In genomic region chr16:30096862-30097563, GRCh38 we compare ENCODE assay signal across 7 cellular contexts. TPM values are rescaled to one million over a fixed set of nuclear protein-coding genes. Genes with fewer than 3 reads are reported as not detected.
DNase-seq lines count a peak whose midpoint lies in the region; ATAC-seq and TF ChIP-seq lines count a peak whose summit lies in the region.

No MANE protein-coding gene starts in this region.

- no peak for TF ChIP-seq CTCF in brain microvascular endothelial cell (IDR thresholded peaks at IDR 0.05; ENCODE audit: low read depth, low read length, missing control alignments)

- H3K27ac ChIP-seq in iPS-20b (ENCODE audit: low read length) (peak overlapping the region; percentile 78), subcutaneous abdominal adipose tissue (ENCODE audit: low read depth, low read length) (peak overlapping the region; percentile 60), brain microvascular endothelial cell (no peak overlapping the region)

- in situ Hi-C loops in KBM-7 (cut with MboI; ENCODE audit: low pct_unique_long_range_greater_than_20kb, low sequenced_read_pairs), result no loop called here
- in situ Hi-C loops in brain microvascular endothelial cell (cut with HindIII; ENCODE audit: low pct_ligation_motif_present, low sequenced_read_pairs), result no loop called here

- no peaks in the 10 kb centered on the region for H3K27me3 Mint-ChIP-seq in activated T-helper 1 cell treated with anti-CD3 and anti-CD28 coated beads, Interleukin-12 subunit alpha, Interleukin-12 subunit beta, Interleukin-2, Interleukin-4 antibody, amounts not matched to agents 30 ng/mL and 10 ng/mL and 1 ng/mL, durations not matched to agents 14 hours and 24 hours and 36 hours (ENCODE audit: insufficient read depth)

- peak overlapping the region; percentile 87; the same call in 1 of the 2 replicates for H3K9ac ChIP-seq in iPS-20b (ENCODE audit: low read depth, low read length)
- peak overlapping the region in 3 of 5 donors; percentile 73 to 86 (median 76) for H3K9ac ChIP-seq in subcutaneous abdominal adipose tissue (ENCODE audit: low read length in 5 of 5)

- peaks cover 14% of the 10 kb centered on the region for H3K36me3 ChIP-seq in iPS-20b (ENCODE audit: insufficient read depth, low read depth, low read length)
- H3K36me3 ChIP-seq in subcutaneous abdominal adipose tissue (ENCODE audit: control insufficient read depth in 5 of 5, insufficient read depth in 5 of 5, low read length in 5 of 5), result peaks cover 3 to 16% (median 14%) of the 10 kb centered on the region in 5 donors
- H3K36me3 ChIP-seq in brain microvascular endothelial cell (replicated peaks), result no peaks in the 10 kb centered on the region

- peaks cover 22% of the 10 kb centered on the region for H3K9me3 Mint-ChIP-seq in activated T-helper 1 cell treated with anti-CD3 and anti-CD28 coated beads, Interleukin-12 subunit alpha, Interleukin-12 subunit beta, Interleukin-2, Interleukin-4 antibody, amounts not matched to agents 30 ng/mL and 10 ng/mL and 1 ng/mL, durations not matched to agents 14 hours and 24 hours and 36 hours

- peak overlapping the region; percentile 76 for H3K4me3 Mint-ChIP-seq in activated T-helper 1 cell treated with anti-CD3 and anti-CD28 coated beads, Interleukin-12 subunit alpha, Interleukin-12 subunit beta, Interleukin-2, Interleukin-4 antibody, amounts not matched to agents 30 ng/mL and 10 ng/mL and 1 ng/mL, durations not matched to agents 14 hours and 24 hours and 36 hours

- H3K27ac Mint-ChIP-seq in activated T-helper 1 cell treated with anti-CD3 and anti-CD28 coated beads, Interleukin-12 subunit alpha, Interleukin-12 subunit beta, Interleukin-2, Interleukin-4 antibody, amounts not matched to agents 30 ng/mL and 10 ng/mL and 1 ng/mL, durations not matched to agents 14 hours and 24 hours and 36 hours, result peak overlapping the region; percentile 87

- peaks cover 24% of the 10 kb centered on the region for H3K4me1 Mint-ChIP-seq in activated T-helper 1 cell treated with anti-CD3 and anti-CD28 coated beads, Interleukin-12 subunit alpha, Interleukin-12 subunit beta, Interleukin-2, Interleukin-4 antibody, amounts not matched to agents 30 ng/mL and 10 ng/mL and 1 ng/mL, durations not matched to agents 14 hours and 24 hours and 36 hours (ENCODE audit: low read depth)

- H3K4me1 ChIP-seq in iPS-20b (ENCODE audit: insufficient read depth, low read length) (peaks cover 8% of the 10 kb centered on the region; the same call in 1 of the 2 replicates), subcutaneous abdominal adipose tissue (ENCODE audit: control insufficient read depth in 5 of 5, insufficient read depth in 5 of 5, low read length in 5 of 5) (peaks cover 6 to 39% (median 33%) of the 10 kb centered on the region in 5 donors)

- H3K9me3 ChIP-seq in iPS-20b (ENCODE audit: insufficient read depth, low read depth, low read length), result peaks cover 22% of the 10 kb centered on the region
- H3K9me3 ChIP-seq in subcutaneous abdominal adipose tissue (ENCODE audit: control insufficient read depth in 5 of 5, low read length in 5 of 5), result peaks cover 3 to 15% (median 13%) of the 10 kb centered on the region in 5 donors

- H3K27me3 ChIP-seq in iPS-20b (ENCODE audit: insufficient read depth, low read length), result no peaks in the 10 kb centered on the region
- no peaks in the 10 kb centered on the region for H3K27me3 ChIP-seq in subcutaneous abdominal adipose tissue (ENCODE audit: control insufficient read depth in 5 of 5, insufficient read depth in 4 of 5, low read length in 5 of 5)
- H3K27me3 ChIP-seq in brain microvascular endothelial cell (replicated peaks), result no peaks in the 10 kb centered on the region

- H3K4me3 ChIP-seq in iPS-20b (ENCODE audit: low read length) (peak overlapping the region; percentile 58), subcutaneous abdominal adipose tissue (ENCODE audit: low read depth in 1 of 5, low read length in 5 of 5) (peak overlapping the region; percentile 62 to 72 (median 65)), brain microvascular endothelial cell (ENCODE audit: low read depth, low read length) (no peak overlapping the region)

- peaks cover 18% of the 10 kb centered on the region for H3K36me3 Mint-ChIP-seq in activated T-helper 1 cell treated with anti-CD3 and anti-CD28 coated beads, Interleukin-12 subunit alpha, Interleukin-12 subunit beta, Interleukin-2, Interleukin-4 antibody, amounts not matched to agents 30 ng/mL and 10 ng/mL and 1 ng/mL, durations not matched to agents 14 hours and 24 hours and 36 hours (ENCODE audit: low read depth)

- intact Hi-C loops in activated T-helper 1 cell treated with anti-CD3 and anti-CD28 coated beads, Interleukin-12 subunit alpha, Interleukin-12 subunit beta, Interleukin-2, Interleukin-4 antibody, amounts not matched to agents 30 ng/mL and 10 ng/mL and 1 ng/mL, durations not matched to agents 14 hours and 24 hours and 36 hours (cut with micrococcal nuclease), result loop anchor here (1.0 kb wide), 3 partner anchors 21 to 553 kb away; partner anchors contain the start of genes ALDOA and PRR14

- DNase-seq in KBM-7, result peak; percentile 48
- no peak for DNase-seq in activated T-helper 1 cell treated with anti-CD3 and anti-CD28 coated beads, Interleukin-12 subunit alpha, Interleukin-12 subunit beta, Interleukin-2, Interleukin-4 antibody, amounts not matched to agents 30 ng/mL and 10 ng/mL and 1 ng/mL, durations not matched to agents 14 hours and 24 hours and 36 hours (ENCODE audit: low spot score)
- DNase-seq in germinal center (ENCODE audit: low spot score), result no peak
- DNase-seq in brain microvascular endothelial cell, result no peak

- no peak for ATAC-seq in GM19328 (IDR thresholded peaks at IDR 0.05; ENCODE audit: unreplicated experiment)

RNA-seq across cellular contexts. Expression of gene YPEL3, which starts 1.0 kb away (rescaled TPM):
- total RNA-seq in activated T-helper 1 cell treated with anti-CD3 and anti-CD28 coated beads, Interleukin-12 subunit alpha, Interleukin-12 subunit beta, Interleukin-2, Interleukin-4 antibody, amounts not matched to agents 30 ng/mL and 10 ng/mL and 1 ng/mL, durations not matched to agents 14 hours and 24 hours and 36 hours, result 14.5 and 15.1 TPM in 2 replicates

RNA-seq across cellular contexts. Expression of gene TBX6, which starts 5.3 kb away (rescaled TPM):
- 1.6 and 1.8 TPM in 2 replicates for total RNA-seq in activated T-helper 1 cell treated with anti-CD3 and anti-CD28 coated beads, Interleukin-12 subunit alpha, Interleukin-12 subunit beta, Interleukin-2, Interleukin-4 antibody, amounts not matched to agents 30 ng/mL and 10 ng/mL and 1 ng/mL, durations not matched to agents 14 hours and 24 hours and 36 hours

RNA-seq across cellular contexts. Expression of gene GDPD3, which starts 16.3 kb away (rescaled TPM):
- total RNA-seq in activated T-helper 1 cell treated with anti-CD3 and anti-CD28 coated beads, Interleukin-12 subunit alpha, Interleukin-12 subunit beta, Interleukin-2, Interleukin-4 antibody, amounts not matched to agents 30 ng/mL and 10 ng/mL and 1 ng/mL, durations not matched to agents 14 hours and 24 hours and 36 hours, result 4.3 and 6.3 TPM in 2 replicates

RNA-seq across cellular contexts. Expression of gene PPP4C, which starts 21.2 kb away (rescaled TPM):
- total RNA-seq in activated T-helper 1 cell treated with anti-CD3 and anti-CD28 coated beads, Interleukin-12 subunit alpha, Interleukin-12 subunit beta, Interleukin-2, Interleukin-4 antibody, amounts not matched to agents 30 ng/mL and 10 ng/mL and 1 ng/mL, durations not matched to agents 14 hours and 24 hours and 36 hours, result 133 and 147 TPM in 2 replicates

RNA-seq across cellular contexts. Expression of gene MAPK3, which starts 26.0 kb away (rescaled TPM):
- 53.7 and 58.3 TPM in 2 replicates for total RNA-seq in activated T-helper 1 cell treated with anti-CD3 and anti-CD28 coated beads, Interleukin-12 subunit alpha, Interleukin-12 subunit beta, Interleukin-2, Interleukin-4 antibody, amounts not matched to agents 30 ng/mL and 10 ng/mL and 1 ng/mL, durations not matched to agents 14 hours and 24 hours and 36 hours
